10 cellular contexts compared by ENCODE assay signal in genomic region chr1:40241372-40241771, GRCh38. TPM values are rescaled to one million over a fixed set of nuclear protein-coding genes. Genes with fewer than 3 reads are reported as not detected.
DNase-seq lines count a peak whose midpoint lies in the region; ATAC-seq lines count a peak whose summit lies in the region.
"Had no signal": no experiment of that assay in that cellular context is flagged by ENCODE, and none has a peak within 500 bp of the region (broad histone marks: within the 10 kb centered on the region; RNA-seq: fewer than 3 reads in every experiment).

No MANE protein-coding gene starts in this region.

- CTCF ChIA-PET in activated naive CD4-positive, alpha-beta T cell treated with anti-CD3 and anti-CD28 coated beads for 36 hours (lab: Charles Lee), result interaction anchor here (0.7 to 2.1 kb wide), 8 partner anchors 9 to 210 kb away, joined by 3 to 7 read pairs (median 4); no protein-coding TSS in a partner anchor

- no peak for DNase-seq in activated naive CD4-positive, alpha-beta T cell treated with anti-CD3 and anti-CD28 coated beads for 36 hours
- DNase-seq in activated naive CD4-positive, alpha-beta T cell (lab: John Stamatoyannopoulos, UW), result no peak
- no peak for DNase-seq in stimulated activated naive CD8-positive, alpha-beta T cell treated with anti-CD3 and anti-CD28 coated beads, Interleukin-15, amount 100 ng/mL, for 72 hours
- no peak for DNase-seq in retina
- no peak for DNase-seq in KBM-7
- no peak for DNase-seq in NCI-H2227 (lab: John Stamatoyannopoulos, UW; ENCODE audit: unreplicated experiment)
- DNase-seq: NCI-H524 treated with DMSO at 0.1 percent for 48 hours had no signal

- ATAC-seq in HG03175 (IDR thresholded peaks at IDR 0.05; ENCODE audit: unreplicated experiment), result peak; percentile 13
- ATAC-seq in stimulated activated naive CD8-positive, alpha-beta T cell treated with anti-CD3 and anti-CD28 coated beads, Interleukin-15, amount 100 ng/mL, for 72 hours, result peak; percentile 53

- peaks cover 51% of the 10 kb centered on the region for H3K4me1 Mint-ChIP-seq in activated naive CD4-positive, alpha-beta T cell treated with anti-CD3 and anti-CD28 coated beads for 36 hours (ENCODE audit: low read depth)
- peaks cover 20% of the 10 kb centered on the region for H3K4me1 Mint-ChIP-seq in activated naive CD8-positive, alpha-beta T cell (ENCODE audit: low read depth)
- H3K4me1 Mint-ChIP-seq in stimulated activated naive CD8-positive, alpha-beta T cell treated with anti-CD3 and anti-CD28 coated beads, Interleukin-15, amount 100 ng/mL, for 72 hours, result peaks cover 48% of the 10 kb centered on the region

- intact Hi-C loops in activated naive CD4-positive, alpha-beta T cell treated with anti-CD3 and anti-CD28 coated beads for 36 hours (cut with micrococcal nuclease), result loop anchor here (1.0 to 5.0 kb wide), 7 partner anchors 17 to 210 kb away; partner anchors contain the start of gene ZMPSTE24

- peaks cover 34% of the 10 kb centered on the region for H3K36me3 Mint-ChIP-seq in activated naive CD4-positive, alpha-beta T cell treated with anti-CD3 and anti-CD28 coated beads for 36 hours (ENCODE audit: low read depth)
- peaks cover 25% of the 10 kb centered on the region for H3K36me3 Mint-ChIP-seq in activated naive CD8-positive, alpha-beta T cell

- H3K4me3 Mint-ChIP-seq in activated naive CD4-positive, alpha-beta T cell treated with anti-CD3 and anti-CD28 coated beads for 36 hours, result peak overlapping the region; percentile 20
- peak overlapping the region; percentile 40 for H3K4me3 Mint-ChIP-seq in activated naive CD8-positive, alpha-beta T cell
- H3K4me3 Mint-ChIP-seq in stimulated activated naive CD8-positive, alpha-beta T cell treated with anti-CD3 and anti-CD28 coated beads, Interleukin-15, amount 100 ng/mL, for 72 hours, result peak overlapping the region; percentile 27 to 40

- peaks cover 13% of the 10 kb centered on the region for H3K9me3 Mint-ChIP-seq in activated naive CD4-positive, alpha-beta T cell treated with anti-CD3 and anti-CD28 coated beads for 36 hours
- H3K9me3 Mint-ChIP-seq in activated naive CD8-positive, alpha-beta T cell (ENCODE audit: low read depth), result no peaks in the 10 kb centered on the region
- no peaks in the 10 kb centered on the region for H3K9me3 Mint-ChIP-seq in stimulated activated naive CD8-positive, alpha-beta T cell treated with anti-CD3 and anti-CD28 coated beads, Interleukin-15, amount 100 ng/mL, for 72 hours

- in situ Hi-C loops in KBM-7 (cut with MboI; ENCODE audit: low pct_unique_long_range_greater_than_20kb, low sequenced_read_pairs), result no loop called here

- H3K27ac Mint-ChIP-seq in activated naive CD4-positive, alpha-beta T cell treated with anti-CD3 and anti-CD28 coated beads for 36 hours, result peak overlapping the region; percentile 89
- peak overlapping the region; percentile 78 for H3K27ac Mint-ChIP-seq in activated naive CD8-positive, alpha-beta T cell
- peak overlapping the region; percentile 76 to 87 for H3K27ac Mint-ChIP-seq in stimulated activated naive CD8-positive, alpha-beta T cell treated with anti-CD3 and anti-CD28 coated beads, Interleukin-15, amount 100 ng/mL, for 72 hours

- no peaks in the 10 kb centered on the region for H3K27me3 Mint-ChIP-seq in activated naive CD4-positive, alpha-beta T cell treated with anti-CD3 and anti-CD28 coated beads for 36 hours (ENCODE audit: low read depth)
- H3K27me3 Mint-ChIP-seq in activated naive CD8-positive, alpha-beta T cell, result no peaks in the 10 kb centered on the region
- H3K27me3 Mint-ChIP-seq in stimulated activated naive CD8-positive, alpha-beta T cell treated with anti-CD3 and anti-CD28 coated beads, Interleukin-15, amount 100 ng/mL, for 72 hours, result peaks cover 13% of the 10 kb centered on the region

RNA-seq across cellular contexts. Expression of gene TMCO2, which starts 6.4 kb away (rescaled TPM):
- total RNA-seq in activated naive CD4-positive, alpha-beta T cell treated with anti-CD3 and anti-CD28 coated beads for 36 hours, result not detected
- total RNA-seq: cardiac septum had no signal

RNA-seq across cellular contexts. Expression of gene ZMPSTE24, which starts 16.7 kb away (rescaled TPM):
- total RNA-seq in activated naive CD4-positive, alpha-beta T cell treated with anti-CD3 and anti-CD28 coated beads for 36 hours, result 10 to 100 TPM; 13.2 to 14.7 TPM
